Comparison of ENCODE assay signal across 12 cellular contexts in genomic region chr11:67283490-67283963, GRCh38. TPM values are rescaled to one million over a fixed set of nuclear protein-coding genes. Genes with fewer than 3 reads are reported as not detected.
DNase-seq lines count a peak whose midpoint lies in the region; ATAC-seq and TF ChIP-seq lines count a peak whose summit lies in the region.
"Had no signal": no experiment of that assay in that cellular context is flagged by ENCODE, and none has a peak within 500 bp of the region (broad histone marks: within the 10 kb centered on the region; RNA-seq: fewer than 3 reads in every experiment).

No MANE protein-coding gene starts in this region.

- no peaks in the 10 kb centered on the region for H3K9me3 ChIP-seq in lower lobe of right lung
- H3K9me3 ChIP-seq: breast epithelium had no signal

- peaks cover 61% of the 10 kb centered on the region for H3K36me3 Mint-ChIP-seq in stimulated activated naive CD8-positive, alpha-beta T cell treated with anti-CD3 and anti-CD28 coated beads, Interleukin-15, Interleukin-2, amounts not matched to agents 100 ng/mL and 50 ng/mL, for 24 hours (ENCODE audit: low read depth)
- peaks cover 84% of the 10 kb centered on the region for H3K36me3 Mint-ChIP-seq in activated CD8-positive, alpha-beta T cell treated with anti-CD3 and anti-CD28 coated beads, Interleukin-2, amount 10 ng/mL, durations not matched to agents 7 days and 5 days (ENCODE audit: low read depth)
- peaks cover 7% of the 10 kb centered on the region; the same call in 1 of the 2 replicates for H3K36me3 Mint-ChIP-seq in HFFc6 (ENCODE audit: low read depth)

- peaks cover 89% of the 10 kb centered on the region for H3K36me3 ChIP-seq in lower lobe of right lung

- no peaks in the 10 kb centered on the region for H3K27me3 ChIP-seq in lower lobe of right lung (ENCODE audit: low read depth)
- H3K27me3 ChIP-seq: breast epithelium had no signal

- CTCF ChIA-PET in activated CD8-positive, alpha-beta T cell treated with anti-CD3 and anti-CD28 coated beads, Interleukin-2, amount 10 ng/mL, durations not matched to agents 7 days and 5 days (lab: Charles Lee): interaction anchor here (0.9 to 1.6 kb wide), 3 partner anchors 15 to 34 kb away, joined by 3 to 7 read pairs (median 3); partner anchors contain the start of gene GRK2

- peak overlapping the region; percentile 19 for H3K4me3 ChIP-seq in lower lobe of right lung
- H3K4me3 ChIP-seq: breast epithelium had no signal

- intact Hi-C loops in lower lobe of right lung (cut with DNase I): no loop called here

- POLR2A ChIA-PET in activated CD8-positive, alpha-beta T cell treated with anti-CD3 and anti-CD28 coated beads, Interleukin-2, amount 10 ng/mL, durations not matched to agents 7 days and 5 days (lab: Charles Lee): interaction anchor here (0.6 to 2.4 kb wide), 2 partner anchors 11 to 345 kb away, joined by 3 to 18 read pairs; no protein-coding TSS in a partner anchor

- H3K9me3 Mint-ChIP-seq in stimulated activated naive CD8-positive, alpha-beta T cell treated with anti-CD3 and anti-CD28 coated beads, Interleukin-15, Interleukin-2, amounts not matched to agents 100 ng/mL and 50 ng/mL, for 24 hours: no peaks in the 10 kb centered on the region
- no peaks in the 10 kb centered on the region for H3K9me3 Mint-ChIP-seq in stimulated activated naive CD8-positive, alpha-beta T cell treated with anti-CD3 and anti-CD28 coated beads, Interleukin-15, amount 100 ng/mL, for 72 hours
- no peaks in the 10 kb centered on the region for H3K9me3 Mint-ChIP-seq in activated CD8-positive, alpha-beta T cell treated with anti-CD3 and anti-CD28 coated beads, Interleukin-2, amount 10 ng/mL, durations not matched to agents 7 days and 5 days (ENCODE audit: insufficient read depth)
- no peaks in the 10 kb centered on the region for H3K9me3 Mint-ChIP-seq in HFFc6
- H3K9me3 Mint-ChIP-seq: activated T-cell treated with anti-CD3 and anti-CD28 coated beads, Interleukin-2, amount 50 U/mL, for 72 hours; naive B cell had no signal

- no peak for DNase-seq in stimulated activated naive CD8-positive, alpha-beta T cell treated with anti-CD3 and anti-CD28 coated beads, Interleukin-15, amount 100 ng/mL, for 72 hours
- DNase-seq in activated CD8-positive, alpha-beta T cell treated with anti-CD3 and anti-CD28 coated beads, Interleukin-2, amount 10 ng/mL, durations not matched to agents 7 days and 5 days: no peak
- DNase-seq in lower lobe of right lung (peak; percentile 72), HFFc6 (no peak)
- DNase-seq: erythroblast, naive B cell had no signal

- TF ChIP-seq CTCF in lower lobe of right lung (IDR thresholded peaks at IDR 0.05) (no peak), HFFc6 (IDR thresholded peaks at IDR 0.05) (no peak)

- H3K27me3 Mint-ChIP-seq in stimulated activated naive CD8-positive, alpha-beta T cell treated with anti-CD3 and anti-CD28 coated beads, Interleukin-15, Interleukin-2, amounts not matched to agents 100 ng/mL and 50 ng/mL, for 24 hours: no peaks in the 10 kb centered on the region
- H3K27me3 Mint-ChIP-seq in stimulated activated naive CD8-positive, alpha-beta T cell treated with anti-CD3 and anti-CD28 coated beads, Interleukin-15, amount 100 ng/mL, for 72 hours: no peaks in the 10 kb centered on the region
- H3K27me3 Mint-ChIP-seq in activated CD8-positive, alpha-beta T cell treated with anti-CD3 and anti-CD28 coated beads, Interleukin-2, amount 10 ng/mL, durations not matched to agents 7 days and 5 days (ENCODE audit: low read depth): no peaks in the 10 kb centered on the region
- H3K27me3 Mint-ChIP-seq in HFFc6 (ENCODE audit: insufficient read depth): peaks cover 2% of the 10 kb centered on the region
- H3K27me3 Mint-ChIP-seq: naive B cell had no signal

- peaks cover 56% of the 10 kb centered on the region for H3K4me1 Mint-ChIP-seq in stimulated activated naive CD8-positive, alpha-beta T cell treated with anti-CD3 and anti-CD28 coated beads, Interleukin-15, Interleukin-2, amounts not matched to agents 100 ng/mL and 50 ng/mL, for 24 hours (ENCODE audit: low read depth)
- peaks cover 92% of the 10 kb centered on the region for H3K4me1 Mint-ChIP-seq in stimulated activated naive CD8-positive, alpha-beta T cell treated with anti-CD3 and anti-CD28 coated beads, Interleukin-15, amount 100 ng/mL, for 72 hours
- peaks cover 71% of the 10 kb centered on the region for H3K4me1 Mint-ChIP-seq in activated CD8-positive, alpha-beta T cell treated with anti-CD3 and anti-CD28 coated beads, Interleukin-2, amount 10 ng/mL, durations not matched to agents 7 days and 5 days (ENCODE audit: low read depth)
- H3K4me1 Mint-ChIP-seq in HFFc6 (ENCODE audit: low read depth): peaks cover 13% of the 10 kb centered on the region

- peaks cover 90% of the 10 kb centered on the region for H3K4me1 ChIP-seq in lower lobe of right lung

- H3K4me3 Mint-ChIP-seq in stimulated activated naive CD8-positive, alpha-beta T cell treated with anti-CD3 and anti-CD28 coated beads, Interleukin-15, Interleukin-2, amounts not matched to agents 100 ng/mL and 50 ng/mL, for 24 hours: no peak overlapping the region
- H3K4me3 Mint-ChIP-seq in stimulated activated naive CD8-positive, alpha-beta T cell treated with anti-CD3 and anti-CD28 coated beads, Interleukin-15, amount 100 ng/mL, for 72 hours: no peak overlapping the region
- no peak overlapping the region for H3K4me3 Mint-ChIP-seq in activated CD8-positive, alpha-beta T cell treated with anti-CD3 and anti-CD28 coated beads, Interleukin-2, amount 10 ng/mL, durations not matched to agents 7 days and 5 days
- H3K4me3 Mint-ChIP-seq in HFFc6: no peak overlapping the region
- H3K4me3 Mint-ChIP-seq: activated T-cell treated with anti-CD3 and anti-CD28 coated beads, Interleukin-2, amount 50 U/mL, for 72 hours had no signal

- H3K27ac Mint-ChIP-seq in stimulated activated naive CD8-positive, alpha-beta T cell treated with anti-CD3 and anti-CD28 coated beads, Interleukin-15, Interleukin-2, amounts not matched to agents 100 ng/mL and 50 ng/mL, for 24 hours: peak overlapping the region; percentile 36
- no peak overlapping the region for H3K27ac Mint-ChIP-seq in stimulated activated naive CD8-positive, alpha-beta T cell treated with anti-CD3 and anti-CD28 coated beads, Interleukin-15, amount 100 ng/mL, for 72 hours
- peak overlapping the region; percentile 52 for H3K27ac Mint-ChIP-seq in activated CD8-positive, alpha-beta T cell treated with anti-CD3 and anti-CD28 coated beads, Interleukin-2, amount 10 ng/mL, durations not matched to agents 7 days and 5 days
- no peak overlapping the region for H3K27ac Mint-ChIP-seq in HFFc6

- ATAC-seq in stimulated activated naive CD8-positive, alpha-beta T cell treated with anti-CD3 and anti-CD28 coated beads, Interleukin-15, amount 100 ng/mL, for 72 hours: no peak
- ATAC-seq in activated CD8-positive, alpha-beta T cell treated with anti-CD3 and anti-CD28 coated beads, Interleukin-2, amount 10 ng/mL, durations not matched to agents 7 days and 5 days: no peak
- peak; percentile 25 to 42 for ATAC-seq in lower lobe of right lung
- no peak for ATAC-seq in HG03565 (IDR thresholded peaks at IDR 0.05; ENCODE audit: unreplicated experiment)
- ATAC-seq in GM21515 (IDR thresholded peaks at IDR 0.05; ENCODE audit: unreplicated experiment): no peak
- no peak for ATAC-seq in GM18861 (IDR thresholded peaks at IDR 0.05; ENCODE audit: unreplicated experiment)
- ATAC-seq: activated T-cell treated with anti-CD3 and anti-CD28 coated beads, Interleukin-2, amount 50 U/mL, for 72 hours had no signal

- H3K27ac ChIP-seq in lower lobe of right lung: peak overlapping the region; percentile 99

RNA-seq across cellular contexts. Expression of gene ANKRD13D, which starts 5.6 kb away (rescaled TPM):
- total RNA-seq in activated CD8-positive, alpha-beta T cell treated with anti-CD3 and anti-CD28 coated beads, Interleukin-2, amount 10 ng/mL, durations not matched to agents 7 days and 5 days: 100 to 1,000 TPM; 179 to 189 TPM
- 66.9 TPM for total RNA-seq in lower lobe of right lung
- 10 to 100 TPM; 24.7 to 34.6 (median 26.4) TPM for total RNA-seq in HFFc6 (2021; fragmentation: NEBNext Ultra II Directional; extraction: Animal tissue kit (Norgen Biotek cat#: 25700))

RNA-seq across cellular contexts. Expression of gene GRK2, which starts 17.3 kb away (rescaled TPM):
- total RNA-seq in activated CD8-positive, alpha-beta T cell treated with anti-CD3 and anti-CD28 coated beads, Interleukin-2, amount 10 ng/mL, durations not matched to agents 7 days and 5 days: 100 to 1,000 TPM; 338 to 348 TPM
- 101 TPM for total RNA-seq in lower lobe of right lung
- 10 to 100 TPM; 26.2 to 35.5 (median 32.1) TPM for total RNA-seq in HFFc6 (2021; fragmentation: NEBNext Ultra II Directional; extraction: Animal tissue kit (Norgen Biotek cat#: 25700))

RNA-seq across cellular contexts. Expression of gene SSH3, which starts 19.8 kb away (rescaled TPM):
- 10 to 100 TPM; 12.0 to 13.0 TPM for total RNA-seq in activated CD8-positive, alpha-beta T cell treated with anti-CD3 and anti-CD28 coated beads, Interleukin-2, amount 10 ng/mL, durations not matched to agents 7 days and 5 days
- 37.7 TPM for total RNA-seq in lower lobe of right lung
- total RNA-seq in HFFc6 (2021; fragmentation: NEBNext Ultra II Directional; extraction: Animal tissue kit (Norgen Biotek cat#: 25700)): 10 to 100 TPM; 17.0 to 28.7 (median 22.6) TPM

Comparison
In these comparisons a context has a peak if more than half of its experiments do, and no peak if none do; other contexts are left out.
1. H3K27ac Mint-ChIP-seq: peak in stimulated activated naive CD8-positive, alpha-beta T cell treated with anti-CD3 and anti-CD28 coated beads, Interleukin-15, Interleukin-2, amounts not matched to agents 100 ng/mL and 50 ng/mL, for 24 hours (single experiment) and activated CD8-positive, alpha-beta T cell treated with anti-CD3 and anti-CD28 coated beads, Interleukin-2, amount 10 ng/mL, durations not matched to agents 7 days and 5 days (single experiment); none in stimulated activated naive CD8-positive, alpha-beta T cell treated with anti-CD3 and anti-CD28 coated beads, Interleukin-15, amount 100 ng/mL, for 72 hours (0 of 2) and HFFc6 (single experiment).
2. ATAC-seq: peak in lower lobe of right lung (2 of 2); none in stimulated activated naive CD8-positive, alpha-beta T cell treated with anti-CD3 and anti-CD28 coated beads, Interleukin-15, amount 100 ng/mL, for 72 hours (single experiment), activated CD8-positive, alpha-beta T cell treated with anti-CD3 and anti-CD28 coated beads, Interleukin-2, amount 10 ng/mL, durations not matched to agents 7 days and 5 days (single experiment), HG03565 (single experiment), GM21515 (single experiment) and GM18861 (single experiment).